Comparison of ENCODE assay signal across 1 cellular context in genomic region chr17:73710095-73710592, GRCh38.
TF ChIP-seq lines count a peak whose summit lies in the region.

No MANE protein-coding gene starts in this region.

TF ChIP-seq in HEK293, 187 proteins besides CTCF, POLR2A, EP300 and RAD21 (continued from another document):
- TF ChIP-seq, protein P1, sequence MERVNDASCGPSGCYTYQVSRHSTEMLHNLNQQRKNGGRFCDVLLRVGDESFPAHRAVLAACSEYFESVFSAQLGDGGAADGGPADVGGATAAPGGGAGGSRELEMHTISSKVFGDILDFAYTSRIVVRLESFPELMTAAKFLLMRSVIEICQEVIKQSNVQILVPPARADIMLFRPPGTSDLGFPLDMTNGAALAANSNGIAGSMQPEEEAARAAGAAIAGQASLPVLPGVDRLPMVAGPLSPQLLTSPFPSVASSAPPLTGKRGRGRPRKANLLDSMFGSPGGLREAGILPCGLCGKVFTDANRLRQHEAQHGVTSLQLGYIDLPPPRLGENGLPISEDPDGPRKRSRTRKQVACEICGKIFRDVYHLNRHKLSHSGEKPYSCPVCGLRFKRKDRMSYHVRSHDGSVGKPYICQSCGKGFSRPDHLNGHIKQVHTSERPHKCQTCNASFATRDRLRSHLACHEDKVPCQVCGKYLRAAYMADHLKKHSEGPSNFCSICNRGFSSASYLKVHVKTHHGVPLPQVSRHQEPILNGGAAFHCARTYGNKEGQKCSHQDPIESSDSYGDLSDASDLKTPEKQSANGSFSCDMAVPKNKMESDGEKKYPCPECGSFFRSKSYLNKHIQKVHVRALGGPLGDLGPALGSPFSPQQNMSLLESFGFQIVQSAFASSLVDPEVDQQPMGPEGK (tag by site-specific recombination; IDR thresholded peaks at IDR 0.05): peak; percentile 31; the same call in 1 of the 2 replicates
- TF ChIP-seq HIC1 (tag by site-specific recombination; IDR thresholded peaks at IDR 0.05) (no peak), SCRT2 (tag by site-specific recombination; IDR thresholded peaks at IDR 0.05) (0 out of 2 replicates have a peak, but pooled peaks have one; percentile 38), ZNF16 (tag by site-specific recombination; IDR thresholded peaks at IDR 0.05; ENCODE audit: low read depth) (no peak), ZFP37 (tag by site-specific recombination; IDR thresholded peaks at IDR 0.05) (0 out of 2 replicates have a peak, but pooled peaks have one; percentile 26), ZNF561 (tag by site-specific recombination; IDR thresholded peaks at IDR 0.05; ENCODE audit: borderline replicate concordance) (0 out of 2 replicates have a peak, but pooled peaks have one; percentile 36), ZNF341 (tag by site-specific recombination; IDR thresholded peaks at IDR 0.05; ENCODE audit: low read depth) (peak; percentile 62), ZBTB48 (tag by site-specific recombination; IDR thresholded peaks at IDR 0.05) (peak; percentile 40; the same call in 1 of the 2 replicates)
